In the genomic region with DNA sequence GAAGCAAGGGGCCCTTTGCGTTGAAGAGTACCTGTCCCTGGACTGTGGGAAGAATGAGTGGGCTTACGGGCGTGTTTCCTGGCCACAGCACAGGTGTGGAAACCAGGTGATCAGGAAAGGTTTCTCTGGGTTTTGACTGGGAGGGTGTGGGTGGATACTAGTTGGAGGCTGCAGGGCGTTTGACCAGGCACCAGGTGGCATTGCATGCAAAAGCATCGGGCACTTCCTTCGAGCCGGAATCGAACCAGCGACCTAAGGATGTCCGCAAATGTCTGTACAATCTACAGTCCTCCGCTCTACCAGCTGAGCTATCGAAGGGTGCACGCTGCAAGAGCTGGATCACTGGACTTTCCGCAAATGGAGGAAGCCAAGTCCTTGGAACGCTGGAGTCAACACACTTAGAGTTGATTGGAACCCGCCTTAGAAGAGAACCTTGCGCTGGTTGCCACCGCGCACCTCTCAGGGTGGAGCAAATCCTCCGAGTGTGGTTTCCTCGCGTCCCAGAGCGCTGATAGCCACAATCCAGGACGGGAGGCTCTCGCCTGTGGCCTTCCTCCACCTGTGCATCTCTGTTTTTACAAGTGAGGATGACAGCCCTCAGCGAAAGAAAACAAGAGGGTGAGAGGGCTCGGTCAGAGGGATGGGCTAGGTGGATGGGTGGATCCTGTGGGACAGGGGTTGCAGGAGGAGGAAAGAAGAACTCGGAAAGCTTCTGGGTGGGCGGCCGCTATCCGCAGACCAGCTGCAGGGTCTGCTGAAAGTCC, we compare ENCODE assay signal across 8 cellular contexts. TPM values are rescaled to one million over a fixed set of nuclear protein-coding genes. Genes with fewer than 3 reads are reported as not detected.
A peak's percentile ranks its signal among the peaks of the same experiment; 100 is the strongest.
DNase-seq lines count a peak whose midpoint lies in the region; ATAC-seq and TF ChIP-seq lines count a peak whose summit lies in the region.

No MANE protein-coding gene starts in this region.

- no peaks in the 10 kb centered on the region for H3K27me3 ChIP-seq in effector memory CD4-positive, alpha-beta T cell (replicated peaks; ENCODE audit: control insufficient read depth, insufficient read depth, low read length, poor library complexity, severe bottlenecking)

- H3K9me3 ChIP-seq in effector memory CD4-positive, alpha-beta T cell (ENCODE audit: control insufficient read depth, low read length) = no peaks in the 10 kb centered on the region
- no peaks in the 10 kb centered on the region for H3K9me3 ChIP-seq in mucosa of descending colon

- DNase-seq in NCI-H2227 treated with DMSO at 0.1 percent for 48 hours (lab: John Stamatoyannopoulos, UW) (peak; percentile 18), mucosa of descending colon (peak; percentile 83 to 86 (median 84)), GOT3 (lab: John Stamatoyannopoulos, UW) (no peak)
- peak; percentile 89 to 93 for DNase-seq in activated CD4-positive, alpha-beta T cell treated with anti-CD3 and anti-CD28 coated beads, Interleukin-2, amount 50 U/mL, for 48 hours
- peak; percentile 64 to 72 (median 65) for DNase-seq in effector memory CD4-positive, alpha-beta T cell
- DNase-seq in stimulated activated CD8-positive, alpha-beta memory T cell treated with anti-CD3 and anti-CD28 coated beads, Interleukin-4, amount 100 ng/mL, for 4 hours (ENCODE audit: low read depth in 2 of 2, low spot score in 1 of 2) = peak; percentile 36 to 47

- intact Hi-C loops in mucosa of descending colon (cut with DNase I, micrococcal nuclease) = loop anchor here in 1 of 2 donors (2.0 kb wide), 1 partner anchor 30 kb away; no protein-coding TSS in a partner anchor

- peaks cover 12% of the 10 kb centered on the region for H3K4me1 ChIP-seq in effector memory CD4-positive, alpha-beta T cell (ENCODE audit: control insufficient read depth, insufficient read depth, low read length, poor library complexity, severe bottlenecking)
- peaks cover 10% of the 10 kb centered on the region for H3K4me1 ChIP-seq in mucosa of descending colon (ENCODE audit: low read depth)

- H3K36me3 ChIP-seq in effector memory CD4-positive, alpha-beta T cell (ENCODE audit: control insufficient read depth, insufficient read depth, low read length) = no peaks in the 10 kb centered on the region
- H3K36me3 ChIP-seq in mucosa of descending colon (ENCODE audit: low read depth) = no peaks in the 10 kb centered on the region

- TF ChIP-seq CTCF in mucosa of descending colon (IDR thresholded peaks at IDR 0.05) = peak; percentile 57

- H3K4me3 ChIP-seq in GM08714 (ENCODE audit: low read length) (peak overlapping the region; percentile 57), mucosa of descending colon (no peak overlapping the region)
- peak overlapping the region; percentile 32 for H3K4me3 ChIP-seq in effector memory CD4-positive, alpha-beta T cell (ENCODE audit: insufficient read depth, low read depth, low read length, poor library complexity, severe bottlenecking)

- no peak overlapping the region for H3K27ac ChIP-seq in effector memory CD4-positive, alpha-beta T cell (ENCODE audit: insufficient read depth, low read length, poor library complexity, severe bottlenecking)

- peak; percentile 74 for ATAC-seq in HG02642 (IDR thresholded peaks at IDR 0.05; ENCODE audit: poor library complexity, unreplicated experiment)
- peak; percentile 94 for ATAC-seq in mucosa of descending colon

RNA-seq across cellular contexts. Expression of a gene that starts 21.2 kb away (rescaled TPM):
- 10 to 100 TPM; 35.9 to 37.4 (median 36.4) TPM for total RNA-seq in mucosa of descending colon

RNA-seq across cellular contexts. Expression of a gene that starts 21.7 kb away (rescaled TPM):
- not detected for total RNA-seq in mucosa of descending colon

RNA-seq across cellular contexts. Expression of a gene that starts 25.4 kb away (rescaled TPM):
- 10 to 100 TPM; 25.0 to 50.1 (median 41.0) TPM for total RNA-seq in mucosa of descending colon
